1 cellular context compared by ENCODE assay signal in genomic region chr15:75069301-75069925, GRCh38.
TF ChIP-seq lines count a peak whose summit lies in the region.

No MANE protein-coding gene starts in this region.

TF ChIP-seq in GM12878, 131 proteins besides CTCF, POLR2A, EP300 and RAD21 (continued from another document):
- TF ChIP-seq SKIL (IDR thresholded peaks at IDR 0.05; ENCODE audit: low read depth, poor library complexity, severe bottlenecking) (peak; percentile 91), SMC3 (IDR thresholded peaks at IDR 0.05; ENCODE audit: borderline replicate concordance, low read length) (peak; percentile 43; the same call in 1 of the 2 replicates), PKNOX1 (IDR thresholded peaks at IDR 0.05) (peak; percentile 84), IKZF1 (conservative IDR thresholded peaks at IDR 0.05) (peak; percentile 87), CHD2 (IDR thresholded peaks at IDR 0.05; ENCODE audit: borderline replicate concordance, low read depth, low read length) (peak; percentile 83), E4F1 (IDR thresholded peaks at IDR 0.05; ENCODE audit: borderline replicate concordance, partially characterized antibody) (no peak), RELA (IDR thresholded peaks at IDR 0.05; ENCODE audit: borderline replicate concordance, partially characterized antibody) (peak; percentile 87)
